1 cellular context compared by ENCODE assay signal in the genomic region with DNA sequence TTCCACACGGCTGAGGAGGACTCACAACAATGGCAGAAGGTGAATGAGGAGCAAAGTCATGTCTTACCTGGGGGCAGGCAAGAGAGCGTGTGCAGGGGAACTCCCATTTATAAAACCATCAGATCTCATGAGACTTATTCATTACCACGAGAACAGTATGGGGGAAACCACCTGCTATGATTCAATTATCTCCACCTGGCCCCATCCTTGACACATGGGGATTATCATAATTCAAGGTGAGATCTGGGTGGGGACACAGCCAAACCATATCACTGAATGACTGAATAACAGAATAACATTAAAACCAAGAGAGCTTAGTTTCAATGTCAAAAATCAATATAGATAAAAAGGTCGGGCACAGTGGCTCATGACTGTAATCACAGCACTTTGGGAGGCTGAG.
TF ChIP-seq lines count a peak whose summit lies in the region.

No MANE protein-coding gene starts in this region.

TF ChIP-seq in GM12878, 131 proteins besides CTCF, POLR2A, EP300 and RAD21:
- TF ChIP-seq MTA2 (IDR thresholded peaks at IDR 0.05; ENCODE audit: low read depth) (peak; percentile 19; the same call in 1 of the 2 replicates), CHD2 (IDR thresholded peaks at IDR 0.05; ENCODE audit: borderline replicate concordance, low read depth, low read length) (peak; percentile 51; the same call in 1 of the 2 replicates)
